1 cellular context compared by ENCODE assay signal in the genomic region with DNA sequence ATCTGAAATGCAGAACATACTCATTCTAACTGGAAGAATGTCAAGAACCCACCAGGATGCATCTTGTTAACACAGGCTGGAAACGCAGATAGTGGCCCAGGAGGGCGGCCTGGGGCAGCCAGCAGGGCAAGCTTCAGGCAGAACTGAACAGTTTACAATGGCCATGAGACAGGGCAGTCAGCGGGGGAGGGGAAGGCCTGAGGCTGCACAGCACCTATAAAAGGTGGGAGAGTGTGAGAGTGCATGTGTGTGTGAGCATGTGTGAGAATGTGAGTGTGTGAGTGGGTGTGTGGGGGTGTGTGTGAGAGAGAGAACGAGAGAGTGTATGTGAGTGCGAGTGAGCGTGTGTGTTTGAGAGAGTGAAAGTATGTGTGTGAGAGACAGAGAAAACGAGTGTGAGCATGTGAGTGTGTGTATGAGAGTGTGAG.
TF ChIP-seq lines count a peak whose summit lies in the region.

No MANE protein-coding gene starts in this region.

TF ChIP-seq in GM23338, 12 proteins besides CTCF, POLR2A, EP300 and RAD21 (continued from another document):
- TF ChIP-seq, protein P1, sequence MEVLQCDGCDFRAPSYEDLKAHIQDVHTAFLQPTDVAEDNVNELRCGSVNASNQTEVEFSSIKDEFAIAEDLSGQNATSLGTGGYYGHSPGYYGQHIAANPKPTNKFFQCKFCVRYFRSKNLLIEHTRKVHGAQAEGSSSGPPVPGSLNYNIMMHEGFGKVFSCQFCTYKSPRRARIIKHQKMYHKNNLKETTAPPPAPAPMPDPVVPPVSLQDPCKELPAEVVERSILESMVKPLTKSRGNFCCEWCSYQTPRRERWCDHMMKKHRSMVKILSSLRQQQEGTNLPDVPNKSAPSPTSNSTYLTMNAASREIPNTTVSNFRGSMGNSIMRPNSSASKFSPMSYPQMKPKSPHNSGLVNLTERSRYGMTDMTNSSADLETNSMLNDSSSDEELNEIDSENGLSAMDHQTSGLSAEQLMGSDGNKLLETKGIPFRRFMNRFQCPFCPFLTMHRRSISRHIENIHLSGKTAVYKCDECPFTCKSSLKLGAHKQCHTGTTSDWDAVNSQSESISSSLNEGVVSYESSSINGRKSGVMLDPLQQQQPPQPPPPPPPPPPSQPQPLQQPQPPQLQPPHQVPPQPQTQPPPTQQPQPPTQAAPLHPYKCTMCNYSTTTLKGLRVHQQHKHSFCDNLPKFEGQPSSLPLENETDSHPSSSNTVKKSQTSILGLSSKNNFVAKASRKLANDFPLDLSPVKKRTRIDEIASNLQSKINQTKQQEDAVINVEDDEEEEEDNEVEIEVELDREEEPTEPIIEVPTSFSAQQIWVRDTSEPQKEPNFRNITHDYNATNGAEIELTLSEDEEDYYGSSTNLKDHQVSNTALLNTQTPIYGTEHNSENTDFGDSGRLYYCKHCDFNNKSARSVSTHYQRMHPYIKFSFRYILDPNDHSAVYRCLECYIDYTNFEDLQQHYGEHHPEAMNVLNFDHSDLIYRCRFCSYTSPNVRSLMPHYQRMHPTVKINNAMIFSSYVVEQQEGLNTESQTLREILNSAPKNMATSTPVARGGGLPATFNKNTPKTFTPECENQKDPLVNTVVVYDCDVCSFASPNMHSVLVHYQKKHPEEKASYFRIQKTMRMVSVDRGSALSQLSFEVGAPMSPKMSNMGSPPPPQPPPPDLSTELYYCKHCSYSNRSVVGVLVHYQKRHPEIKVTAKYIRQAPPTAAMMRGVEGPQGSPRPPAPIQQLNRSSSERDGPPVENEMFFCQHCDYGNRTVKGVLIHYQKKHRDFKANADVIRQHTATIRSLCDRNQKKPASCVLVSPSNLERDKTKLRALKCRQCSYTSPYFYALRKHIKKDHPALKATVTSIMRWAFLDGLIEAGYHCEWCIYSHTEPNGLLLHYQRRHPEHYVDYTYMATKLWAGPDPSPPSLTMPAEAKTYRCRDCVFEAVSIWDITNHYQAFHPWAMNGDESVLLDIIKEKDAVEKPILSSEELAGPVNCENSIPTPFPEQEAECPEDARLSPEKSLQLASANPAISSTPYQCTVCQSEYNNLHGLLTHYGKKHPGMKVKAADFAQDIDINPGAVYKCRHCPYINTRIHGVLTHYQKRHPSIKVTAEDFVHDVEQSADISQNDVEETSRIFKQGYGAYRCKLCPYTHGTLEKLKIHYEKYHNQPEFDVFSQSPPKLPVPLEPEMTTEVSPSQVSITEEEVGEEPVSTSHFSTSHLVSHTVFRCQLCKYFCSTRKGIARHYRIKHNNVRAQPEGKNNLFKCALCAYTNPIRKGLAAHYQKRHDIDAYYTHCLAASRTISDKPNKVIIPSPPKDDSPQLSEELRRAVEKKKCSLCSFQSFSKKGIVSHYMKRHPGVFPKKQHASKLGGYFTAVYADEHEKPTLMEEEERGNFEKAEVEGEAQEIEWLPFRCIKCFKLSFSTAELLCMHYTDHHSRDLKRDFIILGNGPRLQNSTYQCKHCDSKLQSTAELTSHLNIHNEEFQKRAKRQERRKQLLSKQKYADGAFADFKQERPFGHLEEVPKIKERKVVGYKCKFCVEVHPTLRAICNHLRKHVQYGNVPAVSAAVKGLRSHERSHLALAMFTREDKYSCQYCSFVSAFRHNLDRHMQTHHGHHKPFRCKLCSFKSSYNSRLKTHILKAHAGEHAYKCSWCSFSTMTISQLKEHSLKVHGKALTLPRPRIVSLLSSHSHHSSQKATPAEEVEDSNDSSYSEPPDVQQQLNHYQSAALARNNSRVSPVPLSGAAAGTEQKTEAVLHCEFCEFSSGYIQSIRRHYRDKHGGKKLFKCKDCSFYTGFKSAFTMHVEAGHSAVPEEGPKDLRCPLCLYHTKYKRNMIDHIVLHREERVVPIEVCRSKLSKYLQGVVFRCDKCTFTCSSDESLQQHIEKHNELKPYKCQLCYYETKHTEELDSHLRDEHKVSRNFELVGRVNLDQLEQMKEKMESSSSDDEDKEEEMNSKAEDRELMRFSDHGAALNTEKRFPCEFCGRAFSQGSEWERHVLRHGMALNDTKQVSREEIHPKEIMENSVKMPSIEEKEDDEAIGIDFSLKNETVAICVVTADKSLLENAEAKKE (CRISPR knock-in tag; IDR thresholded peaks at IDR 0.05) = no peak
- no peak for TF ChIP-seq ZNF114 (CRISPR knock-in tag; IDR thresholded peaks at IDR 0.05)
- TF ChIP-seq CREB1 (CRISPR knock-in tag; IDR thresholded peaks at IDR 0.05; ENCODE audit: low read depth) = no peak
- TF ChIP-seq ZNF331 (CRISPR knock-in tag; IDR thresholded peaks at IDR 0.05; ENCODE audit: low read depth) = no peak
- TF ChIP-seq EZH2phosphoT487 (IDR thresholded peaks at IDR 0.05; ENCODE audit: unreplicated experiment) = no peak
- no peak for TF ChIP-seq JUNB (IDR thresholded peaks at IDR 0.05; ENCODE audit: unreplicated experiment)
